1 cellular context compared by ENCODE assay signal in the genomic region with DNA sequence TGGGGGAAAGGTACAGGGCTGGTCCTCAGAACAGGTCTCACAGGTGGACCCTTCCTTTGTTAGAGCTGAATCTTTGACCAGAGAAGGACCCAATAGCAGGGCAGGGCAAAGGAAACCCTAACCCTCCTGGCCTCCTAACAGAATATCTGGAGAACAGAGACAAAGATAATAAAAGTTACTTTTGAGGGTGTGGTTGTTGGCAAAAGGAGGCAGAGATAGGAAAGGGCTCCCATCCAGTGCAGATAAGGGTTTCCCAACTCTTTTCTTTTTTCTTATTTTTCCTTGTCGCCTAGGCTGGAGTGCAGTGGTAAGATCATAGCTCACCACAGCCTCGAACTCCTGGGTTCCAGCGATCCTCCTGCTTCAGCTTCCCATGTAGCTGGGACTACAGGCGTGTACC.
TF ChIP-seq lines count a peak whose summit lies in the region.

No MANE protein-coding gene starts in this region.

TF ChIP-seq in IMR-90, 13 proteins besides CTCF, POLR2A, EP300 and RAD21:
- TF ChIP-seq NFE2L2 (IDR thresholded peaks at IDR 0.05; ENCODE audit: low read depth, low read length) (no peak), FOS (IDR thresholded peaks at IDR 0.05; ENCODE audit: low read depth, low read length) (no peak), MAZ (IDR thresholded peaks at IDR 0.05; ENCODE audit: borderline replicate concordance, low read depth, low read length) (no peak), CHD1 (IDR thresholded peaks at IDR 0.05; ENCODE audit: low read depth, low read length) (no peak), CEBPB (IDR thresholded peaks at IDR 0.05; ENCODE audit: low read depth, low read length) (no peak), MXI1 (IDR thresholded peaks at IDR 0.05; ENCODE audit: borderline replicate concordance, low read depth, low read length) (no peak)
- TF ChIP-seq, protein P1, sequence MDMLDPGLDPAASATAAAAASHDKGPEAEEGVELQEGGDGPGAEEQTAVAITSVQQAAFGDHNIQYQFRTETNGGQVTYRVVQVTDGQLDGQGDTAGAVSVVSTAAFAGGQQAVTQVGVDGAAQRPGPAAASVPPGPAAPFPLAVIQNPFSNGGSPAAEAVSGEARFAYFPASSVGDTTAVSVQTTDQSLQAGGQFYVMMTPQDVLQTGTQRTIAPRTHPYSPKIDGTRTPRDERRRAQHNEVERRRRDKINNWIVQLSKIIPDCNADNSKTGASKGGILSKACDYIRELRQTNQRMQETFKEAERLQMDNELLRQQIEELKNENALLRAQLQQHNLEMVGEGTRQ (IDR thresholded peaks at IDR 0.05; ENCODE audit: low read depth, low read length): no peak
